In genomic region chr3:123244128-123244527, GRCh38 we compare ENCODE assay signal across 1 cellular context.
A peak's percentile ranks its signal among the peaks of the same experiment; 100 is the strongest.
TF ChIP-seq lines count a peak whose summit lies in the region.

No MANE protein-coding gene starts in this region.

TF ChIP-seq in K562, 482 proteins besides CTCF, POLR2A, EP300 and RAD21:
- TF ChIP-seq MIER1 (IDR thresholded peaks at IDR 0.05; ENCODE audit: low read depth) (no peak), SP2 (IDR thresholded peaks at IDR 0.05; ENCODE audit: extremely low read depth, low read depth, low read length, poor library complexity, severe bottlenecking) (no peak), TSHZ1 (CRISPR knock-in tag; IDR thresholded peaks at IDR 0.05) (no peak), BRF2 (IDR thresholded peaks at IDR 0.05; ENCODE audit: borderline replicate concordance, insufficient read depth, insufficient read length) (no peak), VEZF1 (CRISPR knock-in tag; IDR thresholded peaks at IDR 0.05) (no peak), TARDBP (IDR thresholded peaks at IDR 0.05) (no peak), BMI1 (IDR thresholded peaks at IDR 0.05; ENCODE audit: low read length) (no peak), CBFA2T3 (IDR thresholded peaks at IDR 0.05) (no peak), CEBPG (CRISPR knock-in tag; IDR thresholded peaks at IDR 0.05) (no peak), CEBPG (tag; conservative IDR thresholded peaks at IDR 0.05 in 1 of 2, IDR thresholded peaks at IDR 0.05 in 1 of 2) (no peak), SRSF1 (IDR thresholded peaks at IDR 0.05; ENCODE audit: low read depth, low read length) (no peak), TRIM28 (IDR thresholded peaks at IDR 0.05) (no peak), CBFB (CRISPR knock-in tag; IDR thresholded peaks at IDR 0.05) (no peak), C11orf30 (IDR thresholded peaks at IDR 0.05; ENCODE audit: low read depth) (no peak), NFIC (IDR thresholded peaks at IDR 0.05) (peak; percentile 94), NFIX (CRISPR knock-in tag; IDR thresholded peaks at IDR 0.05; ENCODE audit: low read depth) (peak; percentile 80), MAFG (tag; conservative IDR thresholded peaks at IDR 0.05) (no peak)
